ENCODE assay signal across 8 cellular contexts in the genomic region with DNA sequence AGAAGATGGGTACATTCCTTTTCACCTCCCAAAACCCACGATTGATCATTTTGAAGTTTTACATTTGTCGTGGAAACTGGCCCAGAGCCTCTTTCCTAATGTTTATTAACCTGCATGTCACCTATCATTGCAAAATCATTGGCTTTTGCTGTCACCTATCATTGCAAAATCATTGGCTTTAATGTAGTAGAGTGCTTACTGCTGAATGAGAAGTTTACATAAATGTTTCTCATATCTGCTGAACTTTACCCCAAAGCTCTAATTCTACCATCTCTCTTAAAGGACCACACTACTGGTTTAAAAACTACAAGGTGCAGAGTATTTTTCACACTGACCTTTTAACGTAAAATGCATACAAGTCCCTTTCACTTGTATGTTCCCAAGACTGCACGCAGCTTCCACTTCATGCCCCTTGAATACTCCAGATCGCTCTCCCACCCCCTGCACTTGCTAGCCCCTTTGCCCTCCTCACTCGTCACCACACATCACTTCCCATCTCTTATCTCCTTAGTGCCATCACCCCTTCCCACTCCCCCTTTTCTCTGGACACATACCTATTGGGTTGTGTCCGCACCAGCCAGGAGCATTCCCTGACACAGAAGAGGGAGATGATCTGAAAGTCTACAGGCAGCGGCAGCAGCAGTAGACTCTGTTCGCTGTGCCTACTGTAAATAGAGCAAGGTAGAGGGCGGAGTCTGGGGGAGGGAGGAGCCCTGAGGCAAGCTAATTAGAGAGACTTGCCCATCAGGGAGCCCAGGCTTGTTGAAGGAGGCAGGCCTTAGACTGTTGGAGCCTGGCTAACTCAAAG. TPM values are rescaled to one million over a fixed set of nuclear protein-coding genes. Genes with fewer than 3 reads are reported as not detected.
A peak's percentile ranks its signal among the peaks of the same experiment; 100 is the strongest.
DNase-seq lines count a peak whose midpoint lies in the region; ATAC-seq and TF ChIP-seq lines count a peak whose summit lies in the region.

No MANE protein-coding gene starts in this region.

- peak overlapping the region; percentile 70 for H3K4me3 ChIP-seq in OCI-LY1 (ENCODE audit: low read depth, low read length, poor library complexity, severe bottlenecking)
- no peak overlapping the region for H3K4me3 ChIP-seq in mesendoderm (ENCODE audit: low read length)

- no peaks in the 10 kb centered on the region for H3K79me1 ChIP-seq in mesendoderm (ENCODE audit: low read length)

- H4K8ac ChIP-seq in mesendoderm (ENCODE audit: low read depth, low read length), result no peak overlapping the region

- peak; percentile 88 for DNase-seq in mesendoderm
- DNase-seq in NCI-H2171 (lab: John Stamatoyannopoulos, UW), result no peak
- no peak for DNase-seq in DMS114 treated with DMSO at 0.1 percent for 48 hours (lab: John Stamatoyannopoulos, UW; ENCODE audit: unreplicated experiment)
- DNase-seq in cerebellar cortex (ENCODE audit: low spot score), result no peak
- no peak for DNase-seq in T-helper 2 cell

- no peaks in the 10 kb centered on the region for H3K27me3 ChIP-seq in OCI-LY1 (ENCODE audit: insufficient read depth, low read length)
- H3K27me3 ChIP-seq in mesendoderm (ENCODE audit: insufficient read depth, low read length, poor library complexity), result no peaks in the 10 kb centered on the region

- H2BK5ac ChIP-seq in mesendoderm (ENCODE audit: low read length), result no peak overlapping the region

- no peaks in the 10 kb centered on the region for H4K20me1 ChIP-seq in OCI-LY1 (ENCODE audit: insufficient read depth, low read length)

- H3K79me2 ChIP-seq in OCI-LY1 (ENCODE audit: insufficient read depth, low read length), result peaks cover 35% of the 10 kb centered on the region
- no peaks in the 10 kb centered on the region for H3K79me2 ChIP-seq in mesendoderm (ENCODE audit: control insufficient read depth, insufficient read depth, low read length)

- ATAC-seq in GM19025 (IDR thresholded peaks at IDR 0.05; ENCODE audit: low read depth, unreplicated experiment) (peak; percentile 76), HG02763 (IDR thresholded peaks at IDR 0.05; ENCODE audit: unreplicated experiment) (peak; percentile 82)

- H3K56ac ChIP-seq in mesendoderm (ENCODE audit: low read length), result peak overlapping the region; percentile 66

- H3K9me3 ChIP-seq in OCI-LY1 (ENCODE audit: low read length), result no peaks in the 10 kb centered on the region

- no peak overlapping the region for H3K18ac ChIP-seq in mesendoderm (ENCODE audit: low read length)

- WGBS in mesendoderm (ENCODE audit: extremely low coverage, insufficient coverage, low lambda C conversion rate), result no CpG with 5 or more reads among the region's 10 CpGs

- H2AFZ ChIP-seq in OCI-LY1 (ENCODE audit: low read length), result no peak overlapping the region

- H4K5ac ChIP-seq in mesendoderm (ENCODE audit: low read length), result no peak overlapping the region

- H2BK15ac ChIP-seq in mesendoderm (replicated peaks; ENCODE audit: low read depth), result no peak overlapping the region

- no peaks in the 10 kb centered on the region for H3F3A ChIP-seq in OCI-LY1 (ENCODE audit: insufficient read depth, low read length)

- peak overlapping the region; percentile 94 for H3K4me2 ChIP-seq in OCI-LY1 (ENCODE audit: low read length)
- peak overlapping the region; percentile 19 for H3K4me2 ChIP-seq in mesendoderm (ENCODE audit: low read length)

- no peak overlapping the region for H2BK120ac ChIP-seq in mesendoderm (ENCODE audit: low read depth, low read length)

- H3K36me3 ChIP-seq in OCI-LY1 (ENCODE audit: insufficient read depth, low read length), result no peaks in the 10 kb centered on the region
- H3K36me3 ChIP-seq in mesendoderm (ENCODE audit: control insufficient read depth, insufficient read depth, low read length), result no peaks in the 10 kb centered on the region

- H3K4me1 ChIP-seq in OCI-LY1 (ENCODE audit: insufficient read depth, low read length, severe bottlenecking) (peaks cover 39% of the 10 kb centered on the region), mesendoderm (ENCODE audit: control insufficient read depth, low read depth, low read length) (no peaks in the 10 kb centered on the region)

- TF ChIP-seq CTCF in OCI-LY1 (IDR thresholded peaks at IDR 0.05; ENCODE audit: low read length), result no peak

- H3K9ac ChIP-seq in OCI-LY1 (ENCODE audit: low read length) (peak overlapping the region; percentile 70), mesendoderm (ENCODE audit: low read length) (peak overlapping the region; percentile 7)

- H3K27ac ChIP-seq in OCI-LY1 (ENCODE audit: low read depth, low read length, poor library complexity, severe bottlenecking) (peak overlapping the region; percentile 85), mesendoderm (ENCODE audit: low read depth, low read length) (no peak overlapping the region)

- no peak overlapping the region for H2AK5ac ChIP-seq in mesendoderm (ENCODE audit: low read length)

- H3K23ac ChIP-seq in mesendoderm (ENCODE audit: low read length), result no peak overlapping the region

- H3K9me2 ChIP-seq in OCI-LY1 (ENCODE audit: low read depth, low read length), result no peaks in the 10 kb centered on the region

- no peak overlapping the region for H3K4ac ChIP-seq in mesendoderm (ENCODE audit: low read depth, low read length)

RNA-seq across cellular contexts. Expression of gene ATOSA, which starts 30.2 kb away (rescaled TPM):
- 2.5 TPM for polyA plus RNA-seq in mesendoderm (2013, experiment 1 of 2)
- polyA plus RNA-seq in mesendoderm (2013, experiment 2 of 2), result 2.4 TPM
